Comparison of ENCODE assay signal across 9 cellular contexts in genomic region chr4:36208884-36209473, GRCh38. TPM values are rescaled to one million over a fixed set of nuclear protein-coding genes. Genes with fewer than 3 reads are reported as not detected.
DNase-seq lines count a peak whose midpoint lies in the region; ATAC-seq, FAIRE-seq and TF ChIP-seq lines count a peak whose summit lies in the region.
"Had no signal": no experiment of that assay in that cellular context is flagged by ENCODE, and none has a peak within 500 bp of the region (broad histone marks: within the 10 kb centered on the region; RNA-seq: fewer than 3 reads in every experiment).

No MANE protein-coding gene starts in this region.

- H3K4me3 Mint-ChIP-seq in activated CD8-positive, alpha-beta T cell treated with anti-CD3 and anti-CD28 coated beads for 36 hours, result peak overlapping the region; percentile 43

- H3K27ac ChIP-seq in pancreas (no peak overlapping the region), gastrocnemius medialis (no peak overlapping the region)

- WGBS in pancreas, 2 donors, result 94 to 97% methylated on average over 4 of the region's 4 CpGs

- ATAC-seq in HG02943 (IDR thresholded peaks at IDR 0.05; ENCODE audit: low read depth, unreplicated experiment) (peak; percentile 73), pancreas (no peak), gastrocnemius medialis (no peak)
- peak; percentile 86 for ATAC-seq in activated CD8-positive, alpha-beta T cell treated with anti-CD3 and anti-CD28 coated beads for 36 hours
- ATAC-seq: HepG2 had no signal

- H3K27me3 Mint-ChIP-seq in activated CD8-positive, alpha-beta T cell treated with anti-CD3 and anti-CD28 coated beads for 36 hours, result no peaks in the 10 kb centered on the region

- TF ChIP-seq CTCF in activated CD8-positive, alpha-beta T cell treated with anti-CD3 and anti-CD28 coated beads for 36 hours (IDR thresholded peaks at IDR 0.05), result no peak
- no peak for TF ChIP-seq CTCF in pancreas (IDR thresholded peaks at IDR 0.05)
- no peak for TF ChIP-seq CTCF in gastrocnemius medialis (IDR thresholded peaks at IDR 0.05 in 4 of 5, conservative IDR thresholded peaks at IDR 0.05 in 1 of 5)

- TF ChIP-seq POLR2A in gastrocnemius medialis (IDR thresholded peaks at IDR 0.05), result no peak

- CTCF ChIA-PET in activated CD8-positive, alpha-beta T cell treated with anti-CD3 and anti-CD28 coated beads for 36 hours (lab: Charles Lee), result interaction anchor here (1.1 to 3.8 kb wide), 5 partner anchors 10 to 191 kb away, joined by 3 to 11 read pairs (median 8); partner anchors contain the start of gene ARAP2

- H3K36me3 Mint-ChIP-seq in activated CD8-positive, alpha-beta T cell treated with anti-CD3 and anti-CD28 coated beads for 36 hours (ENCODE audit: low read depth), result peaks cover 50% of the 10 kb centered on the region

- H3K4me1 Mint-ChIP-seq in activated CD8-positive, alpha-beta T cell treated with anti-CD3 and anti-CD28 coated beads for 36 hours (ENCODE audit: low read depth), result peaks cover 62% of the 10 kb centered on the region

- H3K4me1 ChIP-seq in pancreas (peaks cover 6 to 23% (median 19%) of the 10 kb centered on the region in 3 donors), gastrocnemius medialis (no peaks in the 10 kb centered on the region)

- in situ Hi-C loops in gastrocnemius medialis (cut with MboI; ENCODE audit: low sequenced_read_pairs in 4 of 4), result no loop called here

- no peaks in the 10 kb centered on the region for H3K9me3 Mint-ChIP-seq in activated CD8-positive, alpha-beta T cell treated with anti-CD3 and anti-CD28 coated beads for 36 hours

- H3K4me3 ChIP-seq in pancreas, result no peak overlapping the region
- H3K4me3 ChIP-seq in gastrocnemius medialis, result no peak overlapping the region

- POLR2A ChIA-PET in activated CD8-positive, alpha-beta T cell treated with anti-CD3 and anti-CD28 coated beads for 36 hours (lab: Charles Lee), result interaction anchor here (1.1 to 1.6 kb wide), 2 partner anchors 10 to 24 kb away, joined by 3 to 8 read pairs; no protein-coding TSS in a partner anchor

- H3K9me3 ChIP-seq in pancreas, result no peaks in the 10 kb centered on the region
- H3K9me3 ChIP-seq in gastrocnemius medialis, result no peaks in the 10 kb centered on the region

- FAIRE-seq in pancreas (lab: Jason Lieb, UNC), result no peak
- FAIRE-seq: HepG2 had no signal

- H3K27me3 ChIP-seq in pancreas, result no peaks in the 10 kb centered on the region
- no peaks in the 10 kb centered on the region for H3K27me3 ChIP-seq in gastrocnemius medialis

- intact Hi-C loops in activated CD8-positive, alpha-beta T cell treated with anti-CD3 and anti-CD28 coated beads for 36 hours (cut with micrococcal nuclease), result loop anchor here (5.0 kb wide), 1 partner anchor 33 kb away; the partner anchor contains the start of gene ARAP2
- intact Hi-C loops in pancreas (cut with DNase I) (no loop called here), gastrocnemius medialis (cut with DNase I; ENCODE audit: low total_unique reads) (no loop called here)

- peak overlapping the region; percentile 89 for H3K27ac Mint-ChIP-seq in activated CD8-positive, alpha-beta T cell treated with anti-CD3 and anti-CD28 coated beads for 36 hours

- DNase-seq in stimulated activated naive CD4-positive, alpha-beta T cell (lab: John Stamatoyannopoulos, UW), result peak in 4 of 6 experiments; percentile 2 to 43 (median 14)
- DNase-seq in stimulated activated naive CD4-positive, alpha-beta T cell treated with Interleukin-2 at 50 U/mL for 16 hours (lab: John Stamatoyannopoulos, UW), result no peak
- DNase-seq in activated CD8-positive, alpha-beta T cell treated with anti-CD3 and anti-CD28 coated beads for 36 hours, result peak; percentile 75
- no peak for DNase-seq in NCI-H524 treated with DMSO at 0.1 percent for 48 hours (lab: John Stamatoyannopoulos, UW)
- no peak for DNase-seq in pancreas
- DNase-seq in gastrocnemius medialis, result no peak
- DNase-seq in NCI-H510A treated with DMSO at 0.1 percent for 48 hours (lab: John Stamatoyannopoulos, UW), result no peak

- H3K36me3 ChIP-seq in pancreas, result no peaks in the 10 kb centered on the region
- no peaks in the 10 kb centered on the region for H3K36me3 ChIP-seq in gastrocnemius medialis

RNA-seq across cellular contexts. Expression of gene ARAP2, which starts 35.3 kb away (rescaled TPM):
- total RNA-seq in activated CD8-positive, alpha-beta T cell treated with anti-CD3 and anti-CD28 coated beads for 36 hours, result 10 to 100 TPM; 30.0 to 31.0 TPM
- 10 to 100 TPM in 3 of 6 donors, 1 to 10 TPM in 3; 6.9 to 14.3 (median 9.9) TPM for total RNA-seq in pancreas
- 1 to 10 TPM; 3.2 to 3.6 TPM for polyA plus RNA-seq in pancreas
- total RNA-seq in gastrocnemius medialis, result 10 to 100 TPM in 1 of 4 donors, 1 to 10 TPM in 1, under 1 TPM in 2; 0.32 to 10.3 (median 1.1) TPM

Comparison
In these comparisons a context has a peak if more than half of its experiments do, and no peak if none do; other contexts are left out.
1. DNase-seq: peak in stimulated activated naive CD4-positive, alpha-beta T cell (4 of 6) and activated CD8-positive, alpha-beta T cell treated with anti-CD3 and anti-CD28 coated beads for 36 hours (single experiment); none in stimulated activated naive CD4-positive, alpha-beta T cell treated with Interleukin-2 at 50 U/mL for 16 hours (single experiment), NCI-H524 treated with DMSO at 0.1 percent for 48 hours (single experiment), pancreas (0 of 6), gastrocnemius medialis (0 of 2) and NCI-H510A treated with DMSO at 0.1 percent for 48 hours (single experiment).
2. ATAC-seq: peak in HG02943 (single experiment) and activated CD8-positive, alpha-beta T cell treated with anti-CD3 and anti-CD28 coated beads for 36 hours (single experiment); none in pancreas (0 of 4) and gastrocnemius medialis (0 of 2).